ENCODE assay signal across 2 cellular contexts in genomic region chr2:112615051-112615450, GRCh38.
TF ChIP-seq lines count a peak whose summit lies in the region.

No MANE protein-coding gene starts in this region.

TF ChIP-seq in GM23338, 12 proteins besides CTCF, POLR2A, EP300 and RAD21:
- no peak for TF ChIP-seq EZH2phosphoT487 (IDR thresholded peaks at IDR 0.05; ENCODE audit: unreplicated experiment)
- no peak for TF ChIP-seq CREB1 (CRISPR knock-in tag; IDR thresholded peaks at IDR 0.05; ENCODE audit: low read depth)
- no peak for TF ChIP-seq ZNF331 (CRISPR knock-in tag; IDR thresholded peaks at IDR 0.05; ENCODE audit: low read depth)
- TF ChIP-seq ZNF114 (CRISPR knock-in tag; IDR thresholded peaks at IDR 0.05): no peak

TF ChIP-seq in HepG2, 621 proteins besides CTCF, POLR2A, EP300 and RAD21:
- TF ChIP-seq ZNF563 (CRISPR knock-in tag; IDR thresholded peaks at IDR 0.05): 0 out of 2 replicates have a peak, but pooled peaks have one; percentile 23
- no peak for TF ChIP-seq ZC3H4 (CRISPR knock-in tag; IDR thresholded peaks at IDR 0.05; ENCODE audit: borderline replicate concordance)
